In the genomic region with DNA sequence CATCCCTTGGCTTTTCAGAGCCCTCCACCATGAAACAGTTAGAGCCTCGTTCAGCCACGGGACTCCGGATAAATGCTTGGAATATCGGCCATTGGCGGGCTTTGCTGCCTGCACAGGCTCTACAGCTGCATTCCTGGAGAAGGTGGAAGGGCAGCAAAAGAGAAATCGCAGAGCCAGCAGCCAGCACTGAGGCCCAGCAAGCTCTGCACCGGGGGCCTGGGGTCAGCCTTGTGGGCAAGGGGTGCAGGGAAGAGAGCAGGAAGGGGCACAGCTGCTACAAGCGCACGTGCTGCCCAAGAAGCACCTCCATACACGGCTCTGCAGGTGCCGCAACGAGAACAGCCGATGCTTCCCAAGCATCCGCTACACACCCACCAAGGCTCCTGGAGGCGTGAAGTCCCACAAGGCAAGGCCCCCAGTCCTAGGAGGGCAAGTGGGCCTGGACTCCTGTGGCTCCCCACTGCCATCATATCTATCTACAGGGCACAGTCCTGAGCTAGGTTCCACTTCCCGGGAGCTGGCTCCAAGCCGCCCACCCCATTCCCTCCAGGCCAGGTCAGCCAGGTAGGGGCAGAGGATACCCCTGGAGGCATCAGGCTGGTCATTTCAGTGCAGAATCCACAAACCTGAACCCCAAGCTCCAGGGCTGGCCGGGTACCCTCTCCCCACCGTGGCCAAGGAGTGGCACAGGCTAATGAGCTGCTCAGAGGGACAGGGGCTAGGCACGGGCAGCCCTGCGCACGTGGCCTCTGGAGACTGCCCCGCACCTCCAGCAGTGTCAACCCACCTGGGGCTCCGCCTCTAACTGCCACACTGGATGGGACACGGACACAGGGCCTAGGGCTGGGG, we compare ENCODE assay signal across 18 cellular contexts. TPM values are rescaled to one million over a fixed set of nuclear protein-coding genes. Genes with fewer than 3 reads are reported as not detected.
DNase-seq lines count a peak whose midpoint lies in the region; ATAC-seq, FAIRE-seq and TF ChIP-seq lines count a peak whose summit lies in the region.
"Had no signal": no experiment of that assay in that cellular context is flagged by ENCODE, and none has a peak within 500 bp of the region (broad histone marks: within the 10 kb centered on the region; RNA-seq: fewer than 3 reads in every experiment).

No MANE protein-coding gene starts in this region.

- FAIRE-seq in kidney (lab: Jason Lieb, UNC): no peak

- DNase-seq in Panc1 (ENCODE audit: low read depth, low spot score) (no peak), kidney (peak; percentile 60), posterior vena cava (ENCODE audit: low spot score) (peak; percentile 77), NCI-H524 (lab: John Stamatoyannopoulos, UW) (no peak), EL (no peak)
- DNase-seq: activated CD4-positive, alpha-beta T cell treated with anti-CD3 and anti-CD28 coated beads for 48 hours; cerebellar nuclear complex; effector CD8-positive, alpha-beta T cell; foreskin melanocyte; NCI-H2227 treated with DMSO at 0.1 percent for 48 hours; stimulated activated naive CD4-positive, alpha-beta T cell had no signal

- H3K27me3 ChIP-seq in Panc1 (ENCODE audit: control insufficient read depth, insufficient read depth, low read length): no peaks in the 10 kb centered on the region
- H3K27me3 ChIP-seq: SJSA1 had no signal

- no peak overlapping the region for H3K9ac ChIP-seq in kidney (ENCODE audit: low read length in 2 of 2)

- intact Hi-C loops in Panc1 (cut with micrococcal nuclease; ENCODE audit: unreplicated experiment): loop anchor here (2.0 kb wide), 1 partner anchor 33 kb away; no protein-coding TSS in a partner anchor
- intact Hi-C loops in kidney (cut with DNase I): no loop called here
- intact Hi-C loops in posterior vena cava (cut with DNase I): loop anchor here (5.0 to 10.0 kb wide), 2 partner anchors 53 to 106 kb away; no protein-coding TSS in a partner anchor

- H3K4me3 ChIP-seq in HEK293 (ENCODE audit: low read depth, low read length) (no peak overlapping the region), Panc1 (ENCODE audit: low read depth in 2 of 2, low read length in 2 of 2) (no peak overlapping the region), kidney (ENCODE audit: low read length in 2 of 2) (no peak overlapping the region)
- H3K4me3 ChIP-seq: SJSA1, skin epidermis had no signal

- no peak for TF ChIP-seq CTCF in HEK293 (tag by site-specific recombination; IDR thresholded peaks at IDR 0.05)
- TF ChIP-seq CTCF in Panc1 (IDR thresholded peaks at IDR 0.05): no peak
- TF ChIP-seq CTCF in kidney (IDR thresholded peaks at IDR 0.05; ENCODE audit: borderline replicate concordance, extremely low read depth, insufficient read depth): no peak

- H3K27ac ChIP-seq in HEK293 (ENCODE audit: extremely low read depth, low read depth, low read length): no peak overlapping the region
- peak overlapping the region; percentile 81 for H3K27ac ChIP-seq in Panc1 (ENCODE audit: low read length)
- H3K27ac ChIP-seq in kidney (ENCODE audit: low read depth in 2 of 2, low read length in 2 of 2): no peak overlapping the region
- H3K27ac ChIP-seq: SJSA1, skin epidermis had no signal

- in situ Hi-C loops in Panc1 (cut with HindIII; ENCODE audit: low pct_unique_long_range_greater_than_20kb, low sequenced_read_pairs): no loop called here

- CTCF ChIA-PET in HEK293 (lab: Yijun Ruan, JAX): interaction anchor here (0.8 to 1.1 kb wide), 4 partner anchors 107 to 364 kb away, joined by 4 to 9 read pairs (median 5); no protein-coding TSS in a partner anchor
- CTCF ChIA-PET in Panc1 (lab: Charles Lee): no interaction called here

- peaks cover 25% of the 10 kb centered on the region for H3K4me1 ChIP-seq in HEK293 (ENCODE audit: control insufficient read depth, insufficient read depth, low read length)
- H3K4me1 ChIP-seq in Panc1 (ENCODE audit: control insufficient read depth, insufficient read depth, low read length): peaks cover 72% of the 10 kb centered on the region
- peaks cover 0 to 10% of the 10 kb centered on the region in 2 donors for H3K4me1 ChIP-seq in kidney (ENCODE audit: control insufficient read depth in 1 of 2, insufficient read depth in 1 of 2, low read depth in 1 of 2, low read length in 2 of 2)

- H3K9me3 ChIP-seq in HEK293 (ENCODE audit: control insufficient read depth, insufficient read depth, low read depth, low read length) (no peaks in the 10 kb centered on the region), Panc1 (ENCODE audit: control insufficient read depth, insufficient read depth, low read depth, low read length) (no peaks in the 10 kb centered on the region), kidney (ENCODE audit: control insufficient read depth in 1 of 2, low read length in 2 of 2) (no peaks in the 10 kb centered on the region)
- H3K9me3 ChIP-seq: SJSA1 had no signal

- no TSS peak for BruUV-seq in Panc1 (replicated peaks; lab: Mats Ljungman, UMichigan)

- ATAC-seq in Panc1: no peak
- ATAC-seq in GM19397 (IDR thresholded peaks at IDR 0.05; ENCODE audit: unreplicated experiment): no peak
- no peak for ATAC-seq in GM19035 (IDR thresholded peaks at IDR 0.05; ENCODE audit: unreplicated experiment)
- ATAC-seq: HCT116; naive thymus-derived CD8-positive, alpha-beta T cell had no signal

- peaks cover 0 to 5% of the 10 kb centered on the region in 2 experiments; a peak in 1 of 3 replicates for H3K36me3 ChIP-seq in HEK293 (ENCODE audit: control insufficient read depth in 2 of 2, insufficient read depth in 1 of 2, low read length in 2 of 2)
- no peaks in the 10 kb centered on the region for H3K36me3 ChIP-seq in Panc1 (ENCODE audit: control insufficient read depth, insufficient read depth, low read length)
- H3K36me3 ChIP-seq in kidney (ENCODE audit: control insufficient read depth in 1 of 2, insufficient read depth in 2 of 2, low read length in 2 of 2): no peaks in the 10 kb centered on the region

- POLR2A ChIA-PET in HEK293 (lab: Yijun Ruan, JAX) (no interaction called here), Panc1 (lab: Charles Lee) (no interaction called here)

TF ChIP-seq in HEK293, 187 proteins besides CTCF, POLR2A, EP300 and RAD21 (continues in another document):
- TF ChIP-seq ZNF174 (tag by site-specific recombination; IDR thresholded peaks at IDR 0.05): no peak
- TF ChIP-seq ZNF664 (tag by site-specific recombination; IDR thresholded peaks at IDR 0.05): no peak
- TF ChIP-seq ZFHX2 (tag by site-specific recombination; conservative IDR thresholded peaks at IDR 0.05): peak; percentile 55
- TF ChIP-seq, protein P1, sequence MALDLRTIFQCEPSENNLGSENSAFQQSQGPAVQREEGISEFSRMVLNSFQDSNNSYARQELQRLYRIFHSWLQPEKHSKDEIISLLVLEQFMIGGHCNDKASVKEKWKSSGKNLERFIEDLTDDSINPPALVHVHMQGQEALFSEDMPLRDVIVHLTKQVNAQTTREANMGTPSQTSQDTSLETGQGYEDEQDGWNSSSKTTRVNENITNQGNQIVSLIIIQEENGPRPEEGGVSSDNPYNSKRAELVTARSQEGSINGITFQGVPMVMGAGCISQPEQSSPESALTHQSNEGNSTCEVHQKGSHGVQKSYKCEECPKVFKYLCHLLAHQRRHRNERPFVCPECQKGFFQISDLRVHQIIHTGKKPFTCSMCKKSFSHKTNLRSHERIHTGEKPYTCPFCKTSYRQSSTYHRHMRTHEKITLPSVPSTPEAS (tag by site-specific recombination; IDR thresholded peaks at IDR 0.05): no peak
- peak; percentile 66 for TF ChIP-seq EGR2 (tag by site-specific recombination; IDR thresholded peaks at IDR 0.05; ENCODE audit: low read depth)
- no peak for TF ChIP-seq ZNF24 (tag by site-specific recombination; IDR thresholded peaks at IDR 0.05)
- no peak for TF ChIP-seq ZSCAN16 (tag by site-specific recombination; IDR thresholded peaks at IDR 0.05)
- no peak for TF ChIP-seq SCRT1 (tag by site-specific recombination; IDR thresholded peaks at IDR 0.05; ENCODE audit: borderline replicate concordance)
- no peak for TF ChIP-seq ZNF585B (tag by site-specific recombination; IDR thresholded peaks at IDR 0.05)
- no peak for TF ChIP-seq ZNF660 (tag by site-specific recombination; IDR thresholded peaks at IDR 0.05)
- TF ChIP-seq, protein P2, sequence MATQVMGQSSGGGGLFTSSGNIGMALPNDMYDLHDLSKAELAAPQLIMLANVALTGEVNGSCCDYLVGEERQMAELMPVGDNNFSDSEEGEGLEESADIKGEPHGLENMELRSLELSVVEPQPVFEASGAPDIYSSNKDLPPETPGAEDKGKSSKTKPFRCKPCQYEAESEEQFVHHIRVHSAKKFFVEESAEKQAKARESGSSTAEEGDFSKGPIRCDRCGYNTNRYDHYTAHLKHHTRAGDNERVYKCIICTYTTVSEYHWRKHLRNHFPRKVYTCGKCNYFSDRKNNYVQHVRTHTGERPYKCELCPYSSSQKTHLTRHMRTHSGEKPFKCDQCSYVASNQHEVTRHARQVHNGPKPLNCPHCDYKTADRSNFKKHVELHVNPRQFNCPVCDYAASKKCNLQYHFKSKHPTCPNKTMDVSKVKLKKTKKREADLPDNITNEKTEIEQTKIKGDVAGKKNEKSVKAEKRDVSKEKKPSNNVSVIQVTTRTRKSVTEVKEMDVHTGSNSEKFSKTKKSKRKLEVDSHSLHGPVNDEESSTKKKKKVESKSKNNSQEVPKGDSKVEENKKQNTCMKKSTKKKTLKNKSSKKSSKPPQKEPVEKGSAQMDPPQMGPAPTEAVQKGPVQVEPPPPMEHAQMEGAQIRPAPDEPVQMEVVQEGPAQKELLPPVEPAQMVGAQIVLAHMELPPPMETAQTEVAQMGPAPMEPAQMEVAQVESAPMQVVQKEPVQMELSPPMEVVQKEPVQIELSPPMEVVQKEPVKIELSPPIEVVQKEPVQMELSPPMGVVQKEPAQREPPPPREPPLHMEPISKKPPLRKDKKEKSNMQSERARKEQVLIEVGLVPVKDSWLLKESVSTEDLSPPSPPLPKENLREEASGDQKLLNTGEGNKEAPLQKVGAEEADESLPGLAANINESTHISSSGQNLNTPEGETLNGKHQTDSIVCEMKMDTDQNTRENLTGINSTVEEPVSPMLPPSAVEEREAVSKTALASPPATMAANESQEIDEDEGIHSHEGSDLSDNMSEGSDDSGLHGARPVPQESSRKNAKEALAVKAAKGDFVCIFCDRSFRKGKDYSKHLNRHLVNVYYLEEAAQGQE (tag by site-specific recombination; IDR thresholded peaks at IDR 0.05): no peak

RNA-seq across cellular contexts. Expression of a gene that starts 40.2 kb away (rescaled TPM):
- total RNA-seq in Panc1 (2021; ENCODE audit: unreplicated experiment) (47.8 TPM), kidney (40.6 TPM), posterior vena cava (10 to 100 TPM; 34.3 to 35.3 TPM)
- 23.5 TPM for polyA plus RNA-seq in Panc1 (2012; ENCODE audit: insufficient read length)
- 12.8 TPM for polyA plus RNA-seq in kidney (ENCODE audit: insufficient read depth, low read depth, low replicate concordance)

RNA-seq across cellular contexts. Expression of a gene that starts 40.7 kb away (rescaled TPM):
- total RNA-seq in Panc1 (2021; ENCODE audit: unreplicated experiment) (51.1 TPM), kidney (85.6 TPM), posterior vena cava (100 to 1,000 TPM in 1 of 2 donors, 10 to 100 TPM in 1; 74.5 to 103 TPM)
- polyA plus RNA-seq in Panc1 (2012; ENCODE audit: insufficient read length): 25.3 TPM
- 74.0 TPM for polyA plus RNA-seq in kidney (ENCODE audit: insufficient read depth, low read depth, low replicate concordance)

Comparison
In these comparisons a context has a peak if more than half of its experiments do, and no peak if none do; other contexts are left out.
1. DNase-seq: peak in kidney (single experiment) and posterior vena cava (single experiment); none in Panc1 (single experiment), NCI-H524 (0 of 2) and EL (single experiment).